In genomic region chr2:55885129-55885943, GRCh38 we compare ENCODE assay signal across 9 cellular contexts. TPM values are rescaled to one million over a fixed set of nuclear protein-coding genes. Genes with fewer than 3 reads are reported as not detected.
DNase-seq lines count a peak whose midpoint lies in the region; ATAC-seq and TF ChIP-seq lines count a peak whose summit lies in the region.
"Had no signal": no experiment of that assay in that cellular context is flagged by ENCODE, and none has a peak within 500 bp of the region (broad histone marks: within the 10 kb centered on the region; RNA-seq: fewer than 3 reads in every experiment).

No MANE protein-coding gene starts in this region.

- H3K79me2 ChIP-seq in ACC112 (ENCODE audit: control insufficient read depth, insufficient read depth, low read length, unreplicated experiment), result peaks cover 8% of the 10 kb centered on the region

- H3K4me3 Mint-ChIP-seq in activated T-helper 17 cell treated with anti-CD3 and anti-CD28 coated beads, Interleukin-2, amount 50 U/mL, for 72 hours, result no peak overlapping the region
- H3K4me3 Mint-ChIP-seq: CD14-positive monocyte had no signal

- no peaks in the 10 kb centered on the region for H3K36me3 Mint-ChIP-seq in activated T-helper 17 cell treated with anti-CD3 and anti-CD28 coated beads, Interleukin-2, amount 50 U/mL, for 72 hours (ENCODE audit: low read depth)
- H3K36me3 Mint-ChIP-seq: CD14-positive monocyte had no signal

- peak overlapping the region; percentile 99 for H3K27ac ChIP-seq in ACC112 (ENCODE audit: low read depth, low read length)

- DNase-seq in NCI-H226, result peak; percentile 94
- peak; percentile 89 for DNase-seq in dermis blood vessel endothelial cell
- no peak for DNase-seq in mucosa of descending colon
- no peak for DNase-seq in T-helper 1 cell
- no peak for DNase-seq in NCI-H1436 treated with DMSO at 0.1 percent for 48 hours (lab: John Stamatoyannopoulos, UW)
- DNase-seq in GF-D8 (lab: John Stamatoyannopoulos, UW), result no peak

- H3K4me3 ChIP-seq in ACC112 (ENCODE audit: low read depth, low read length) (peak overlapping the region; percentile 30; the same call in 1 of the 2 replicates), mucosa of descending colon (no peak overlapping the region)

- no peaks in the 10 kb centered on the region for H3K4me1 Mint-ChIP-seq in activated T-helper 17 cell treated with anti-CD3 and anti-CD28 coated beads, Interleukin-2, amount 50 U/mL, for 72 hours

- no peaks in the 10 kb centered on the region for H3K27me3 ChIP-seq in ACC112 (ENCODE audit: insufficient read depth, low read length)

- no peak for TF ChIP-seq CTCF in mucosa of descending colon (IDR thresholded peaks at IDR 0.05)

- H3K27ac Mint-ChIP-seq in activated T-helper 17 cell treated with anti-CD3 and anti-CD28 coated beads, Interleukin-2, amount 50 U/mL, for 72 hours, result no peak overlapping the region

- H3K4me1 ChIP-seq in ACC112 (ENCODE audit: control insufficient read depth, insufficient read depth, low read length, unreplicated experiment) (peaks cover 90% of the 10 kb centered on the region), mucosa of descending colon (ENCODE audit: low read depth) (no peaks in the 10 kb centered on the region)

- H2AFZ ChIP-seq in ACC112 (ENCODE audit: low read length, unreplicated experiment), result no peak overlapping the region

- H3K36me3 ChIP-seq in ACC112 (ENCODE audit: insufficient read depth, low read length) (peaks cover 13% of the 10 kb centered on the region), mucosa of descending colon (ENCODE audit: low read depth) (no peaks in the 10 kb centered on the region)

- no peaks in the 10 kb centered on the region for H3K9me3 ChIP-seq in mucosa of descending colon

- intact Hi-C loops in mucosa of descending colon (cut with DNase I, micrococcal nuclease), result no loop called here

- no peaks in the 10 kb centered on the region for H3K27me3 Mint-ChIP-seq in activated T-helper 17 cell treated with anti-CD3 and anti-CD28 coated beads, Interleukin-2, amount 50 U/mL, for 72 hours

- ATAC-seq in mucosa of descending colon, result peak; percentile 42
- no peak for ATAC-seq in activated T-helper 17 cell treated with anti-CD3 and anti-CD28 coated beads, Interleukin-2, amount 50 U/mL, for 72 hours (replicated peaks)

- H3K9me3 Mint-ChIP-seq in activated T-helper 17 cell treated with anti-CD3 and anti-CD28 coated beads, Interleukin-2, amount 50 U/mL, for 72 hours, result no peaks in the 10 kb centered on the region
- H3K9me3 Mint-ChIP-seq: CD14-positive monocyte had no signal

RNA-seq across cellular contexts. Expression of gene EFEMP1, which starts 38.2 kb away (rescaled TPM):
- total RNA-seq in dermis blood vessel endothelial cell, result 10,451 and 12,229 TPM in 2 replicates
- total RNA-seq in mucosa of descending colon, result 10 to 100 TPM in 2 of 3 donors, 1 to 10 TPM in 1; 9.5 to 80.1 (median 40.8) TPM
- total RNA-seq in activated T-helper 17 cell treated with anti-CD3 and anti-CD28 coated beads, Interleukin-2, amount 50 U/mL, for 72 hours, result not detected

Comparison
In these comparisons a context has a peak if more than half of its experiments do, and no peak if none do; other contexts are left out.
1. DNase-seq: peak in NCI-H226 (single experiment) and dermis blood vessel endothelial cell (single experiment); none in mucosa of descending colon (0 of 3), T-helper 1 cell (0 of 5), NCI-H1436 treated with DMSO at 0.1 percent for 48 hours (single experiment) and GF-D8 (single experiment).
2. RNA of gene EFEMP1, which starts 38.2 kb away (total RNA-seq): 10,451 to 12,229 TPM in dermis blood vessel endothelial cell; 9.5 to 80.1 TPM in mucosa of descending colon and not detected in activated T-helper 17 cell treated with anti-CD3 and anti-CD28 coated beads, Interleukin-2, amount 50 U/mL, for 72 hours; every median in the first group is over 100 times any median in the second.